In genomic region chr1:94299627-94300552, GRCh38 we compare ENCODE assay signal across 10 cellular contexts.
A peak's percentile ranks its signal among the peaks of the same experiment; 100 is the strongest.
DNase-seq lines count a peak whose midpoint lies in the region; ATAC-seq and TF ChIP-seq lines count a peak whose summit lies in the region.
"Had no signal": no experiment of that assay in that cellular context is flagged by ENCODE, and none has a peak within 500 bp of the region (broad histone marks: within the 10 kb centered on the region; RNA-seq: fewer than 3 reads in every experiment).

No MANE protein-coding gene starts in this region.

- peak; percentile 99 for DNase-seq in M059J (ENCODE audit: low read depth)
- DNase-seq in choroid plexus epithelial cell (ENCODE audit: low read depth): peak; percentile 88
- DNase-seq in left lobe of liver (ENCODE audit: low spot score): no peak
- DNase-seq in upper lobe of right lung: no peak
- DNase-seq: activated B cell treated with CpG ODN at 0.5 μM for 24 hours, NCI-H1092 treated with DMSO at 0.1 percent for 48 hours had no signal

- no peaks in the 10 kb centered on the region for H3K27me3 ChIP-seq in upper lobe of right lung

- peak overlapping the region; percentile 73 for H3K27ac ChIP-seq in upper lobe of right lung

- TF ChIP-seq CTCF in choroid plexus epithelial cell (conservative IDR thresholded peaks at IDR 0.05; ENCODE audit: low read depth, low read length) (no peak), upper lobe of right lung (IDR thresholded peaks at IDR 0.05) (no peak)

- intact Hi-C loops in upper lobe of right lung (cut with DNase I): no loop called here

- H3K4me1 ChIP-seq in upper lobe of right lung: peaks cover 40% of the 10 kb centered on the region

- ATAC-seq in left lobe of liver: peak; percentile 61
- ATAC-seq in upper lobe of right lung: peak; percentile 78
- no peak for ATAC-seq in GM21737 (IDR thresholded peaks at IDR 0.05; ENCODE audit: unreplicated experiment)
- ATAC-seq in GM19324 (IDR thresholded peaks at IDR 0.05; ENCODE audit: low FRiP score, unreplicated experiment): no peak
- no peak for ATAC-seq in HG02938 (IDR thresholded peaks at IDR 0.05; ENCODE audit: unreplicated experiment)
- ATAC-seq: GM12878 had no signal

- H3K4me3 ChIP-seq in choroid plexus epithelial cell (ENCODE audit: low read depth, low read length) (no peak overlapping the region), upper lobe of right lung (no peak overlapping the region)
- H3K4me3 ChIP-seq: GM12878 had no signal

- no peaks in the 10 kb centered on the region for H3K9me3 ChIP-seq in upper lobe of right lung

- H3K36me3 ChIP-seq in upper lobe of right lung: no peaks in the 10 kb centered on the region

Comparison
In these comparisons a context has a peak if more than half of its experiments do, and no peak if none do; other contexts are left out.
1. DNase-seq: peak in M059J (single experiment) and choroid plexus epithelial cell (single experiment); none in left lobe of liver (single experiment) and upper lobe of right lung (single experiment).
2. ATAC-seq: peak in left lobe of liver (single experiment) and upper lobe of right lung (single experiment); none in GM21737 (single experiment), GM19324 (single experiment) and HG02938 (single experiment).